Comparison of ENCODE assay signal across 20 cellular contexts in the genomic region with DNA sequence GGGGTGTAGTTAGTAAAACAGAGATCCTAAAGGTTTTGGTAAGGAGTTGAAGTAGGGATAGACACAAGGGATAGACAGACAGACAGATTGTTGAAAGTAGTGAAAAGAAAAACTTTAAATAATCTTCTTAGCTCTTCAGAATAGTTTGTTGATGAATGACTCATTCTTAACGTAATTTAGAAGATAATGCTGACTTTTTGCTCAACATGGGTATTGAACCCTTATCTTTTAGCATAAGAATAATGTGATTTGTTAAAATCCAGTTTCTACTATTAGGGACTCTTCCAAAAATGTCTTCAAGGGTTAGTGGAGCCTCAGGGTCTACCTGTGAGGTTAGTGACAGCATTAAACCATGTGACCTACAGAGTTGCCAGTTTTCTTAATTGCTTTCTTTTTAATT.
"Had no signal": no experiment of that assay in that cellular context is flagged by ENCODE, and none has a peak within 500 bp of the region (broad histone marks: within the 10 kb centered on the region; RNA-seq: fewer than 3 reads in every experiment).

No MANE protein-coding gene starts in this region.

- H3K9me3 ChIP-seq: MG63, SJSA1 had no signal

- H3K4me3 ChIP-seq: MG63, SJSA1, SK-N-MC had no signal

- H3K36me3 ChIP-seq: MG63, SJSA1 had no signal

- H3K4me1 ChIP-seq: SJSA1 had no signal

- H3K27ac ChIP-seq: SJSA1, SK-N-MC had no signal

- H3K27me3 ChIP-seq: MG63, SJSA1 had no signal

- DNase-seq: KBM-7, MG63, NCI-H1092 treated with DMSO at 0.1 percent for 48 hours, NCI-H1436, NCI-H187, NCI-H2029, NCI-H2081 treated with DMSO at 0.1 percent for 48 hours, NCI-H2171, NCI-H226, NCI-H446, NCI-H510A, NCI-H524 treated with DMSO at 0.1 percent for 48 hours, NCI-H69, NCI-H774, Right ventricle myocardium superior, RPMI8226, SIG-M5, T-helper 1 cell had no signal
